Comparison of ENCODE assay signal across 8 cellular contexts in the genomic region with DNA sequence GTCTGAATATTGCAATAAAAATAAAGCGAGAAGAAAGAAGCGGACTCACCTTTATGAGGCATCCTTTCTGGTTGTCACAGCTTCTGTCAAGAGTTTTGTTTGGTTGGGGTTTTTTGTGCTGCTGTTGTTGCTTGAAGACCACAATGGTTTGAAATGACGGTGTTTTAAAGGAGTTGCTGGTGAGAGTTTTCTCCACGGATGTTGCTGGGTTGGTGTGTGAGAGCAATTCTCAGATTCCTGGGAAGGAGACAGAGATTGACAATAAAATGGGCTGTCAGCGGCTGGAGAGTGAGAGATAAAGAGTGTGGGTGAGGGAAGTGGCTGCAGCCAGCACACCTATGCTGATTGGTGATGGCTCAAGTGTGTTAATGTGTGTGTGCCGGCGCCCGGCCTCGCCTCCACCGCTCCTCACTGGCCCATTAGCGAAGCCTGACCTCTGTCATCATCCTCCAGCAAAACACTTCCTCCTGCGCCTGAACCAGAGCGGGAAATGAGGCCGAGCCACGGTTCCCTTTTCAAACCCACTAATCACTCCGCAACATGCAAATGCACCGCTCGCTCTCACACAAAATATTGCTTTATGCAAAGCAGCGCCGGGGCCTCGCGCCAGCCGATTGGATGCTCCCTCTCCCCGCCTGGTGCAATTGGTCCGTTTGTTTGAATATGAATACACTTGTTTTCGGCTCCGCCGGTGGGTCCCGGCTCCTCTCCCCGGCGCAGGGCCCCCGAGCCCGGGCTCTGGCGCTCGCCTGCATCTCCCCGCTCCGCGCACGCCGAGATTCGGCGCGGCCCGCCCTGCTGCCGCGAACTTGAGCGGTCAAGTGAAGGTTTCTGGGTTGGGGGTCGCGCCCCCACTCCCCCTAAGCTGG. TPM values are rescaled to one million over a fixed set of nuclear protein-coding genes. Genes with fewer than 3 reads are reported as not detected.
A peak's percentile ranks its signal among the peaks of the same experiment; 100 is the strongest.
DNase-seq lines count a peak whose midpoint lies in the region; ATAC-seq and TF ChIP-seq lines count a peak whose summit lies in the region.

A gene (minus strand): TSS at position 544 of the 869 bp plus-strand sequence. CDS start 4,911 bp downstream, outside the sequence.

- peak within 1 kb of the TSS; percentile 93 for H2AFZ ChIP-seq in HCT116 (ENCODE audit: low read depth, low read length, poor library complexity, severe bottlenecking)
- H2AFZ ChIP-seq in MM.1S (ENCODE audit: low read length), result no peak within 1 kb of the TSS

- intact Hi-C loops in HCT116 (cut with micrococcal nuclease), result no loop called here
- intact Hi-C loops in right lobe of liver (cut with DNase I), result no loop called here

- peak within 1 kb of the TSS; percentile 55 for H3K27ac Mint-ChIP-seq in stimulated activated naive CD8-positive, alpha-beta T cell treated with anti-CD3 and anti-CD28 coated beads, Interleukin-15, Interleukin-2, amounts not matched to agents 100 ng/mL and 50 ng/mL, for 24 hours

- H3K36me3 ChIP-seq in HCT116 (ENCODE audit: control insufficient read depth in 1 of 2, insufficient read depth in 2 of 2, low read length in 2 of 2) (no peaks in the 10 kb centered on the region), MM.1S (replicated peaks; ENCODE audit: insufficient read depth, low read length) (no peaks in the 10 kb centered on the region), right lobe of liver (no peaks in the 10 kb centered on the region)

- peaks cover 4% of the 10 kb centered on the region for H3K36me3 Mint-ChIP-seq in stimulated activated naive CD8-positive, alpha-beta T cell treated with anti-CD3 and anti-CD28 coated beads, Interleukin-15, Interleukin-2, amounts not matched to agents 100 ng/mL and 50 ng/mL, for 24 hours (ENCODE audit: low read depth)

- DNase-seq in NCI-H2107 treated with DMSO at 0.1 percent for 48 hours (lab: John Stamatoyannopoulos, UW; ENCODE audit: unreplicated experiment), result peak; percentile 17
- DNase-seq in NCI-H2107 (lab: John Stamatoyannopoulos, UW), result no peak
- peak; percentile 21 for DNase-seq in HCT116 (ENCODE audit: low read depth, low spot score)
- peak; percentile 3 for DNase-seq in MM.1S
- DNase-seq in SKM-1 (lab: John Stamatoyannopoulos, UW; ENCODE audit: unreplicated experiment), result peak; percentile 90
- DNase-seq in coronary artery (ENCODE audit: low spot score), result no peak
- no peak for DNase-seq in right lobe of liver

- peaks cover 49% of the 10 kb centered on the region for H3K4me1 Mint-ChIP-seq in stimulated activated naive CD8-positive, alpha-beta T cell treated with anti-CD3 and anti-CD28 coated beads, Interleukin-15, Interleukin-2, amounts not matched to agents 100 ng/mL and 50 ng/mL, for 24 hours (ENCODE audit: low read depth)

- peaks cover 0 to 16% of the 10 kb centered on the region in 2 experiments; a peak in 2 of 4 replicates for H3K4me1 ChIP-seq in HCT116 (ENCODE audit: control insufficient read depth in 1 of 2, insufficient read depth in 2 of 2, low read length in 2 of 2)
- no peaks in the 10 kb centered on the region for H3K4me1 ChIP-seq in MM.1S (ENCODE audit: low read length)
- H3K4me1 ChIP-seq in right lobe of liver, result peaks cover 0 to 38% (median 18%) of the 10 kb centered on the region in 4 donors

- peaks cover 78% of the 10 kb centered on the region for H3K27me3 Mint-ChIP-seq in stimulated activated naive CD8-positive, alpha-beta T cell treated with anti-CD3 and anti-CD28 coated beads, Interleukin-15, Interleukin-2, amounts not matched to agents 100 ng/mL and 50 ng/mL, for 24 hours

- H3K4me3 ChIP-seq in HCT116 (replicated peaks in 1 of 2; ENCODE audit: low read depth in 1 of 2, low read length in 2 of 2) (peak within 1 kb of the TSS; percentile 57 to 78), MM.1S (ENCODE audit: low read length) (no peak within 1 kb of the TSS), coronary artery (peak within 1 kb of the TSS; percentile 73), right lobe of liver (peak within 1 kb of the TSS; percentile 5 to 42 (median 33))

- peak; percentile 75 for ATAC-seq in HCT116
- ATAC-seq in right lobe of liver, result peak in 3 of 4 donors; percentile 12 to 58 (median 20)

- no peaks in the 10 kb centered on the region for H3K9me3 Mint-ChIP-seq in stimulated activated naive CD8-positive, alpha-beta T cell treated with anti-CD3 and anti-CD28 coated beads, Interleukin-15, Interleukin-2, amounts not matched to agents 100 ng/mL and 50 ng/mL, for 24 hours

- TF ChIP-seq RAD21 in HCT116 (IDR thresholded peaks at IDR 0.05; ENCODE audit: low read depth), result no peak

- BruUV-seq in HCT116 (replicated peaks; lab: Mats Ljungman, UMichigan), result no TSS peak

- RAD21 ChIA-PET in HCT116 (lab: Charles Lee; ENCODE audit: low non-redundant PET in 1 of 2, low total read pairs in 2 of 2, uncharacterized antibody in 2 of 2, unreplicated experiment in 2 of 2), result no interaction called here

- no peak for TF ChIP-seq CTCF in HCT116 (IDR thresholded peaks at IDR 0.05 in 2 of 3, conservative IDR thresholded peaks at IDR 0.05 in 1 of 3; ENCODE audit: borderline replicate concordance in 1 of 3, insufficient read depth in 1 of 3, low read depth in 2 of 3, low read length in 2 of 3)
- TF ChIP-seq CTCF in MM.1S (IDR thresholded peaks at IDR 0.05; ENCODE audit: low read length), result no peak
- no peak for TF ChIP-seq CTCF in coronary artery (IDR thresholded peaks at IDR 0.05)
- no peak for TF ChIP-seq CTCF in right lobe of liver (IDR thresholded peaks at IDR 0.05)

- H3K79me2 ChIP-seq in HCT116 (ENCODE audit: insufficient read depth, low read length), result no peaks in the 10 kb centered on the region
- H3K79me2 ChIP-seq in MM.1S (ENCODE audit: low read length), result no peaks in the 10 kb centered on the region

- H3F3A ChIP-seq in MM.1S (ENCODE audit: insufficient read depth, low read length), result no peaks in the 10 kb centered on the region

- H3K27ac ChIP-seq in HCT116 (ENCODE audit: low read depth, low read length) (peak within 1 kb of the TSS; percentile 22; the same call in 1 of the 2 replicates), MM.1S (ENCODE audit: low read length) (no peak within 1 kb of the TSS), coronary artery (no peak within 1 kb of the TSS), right lobe of liver (no peak within 1 kb of the TSS)

- H3K9me3 ChIP-seq in HCT116 (ENCODE audit: control insufficient read depth in 1 of 2, insufficient read depth in 1 of 2, low read depth in 1 of 2, low read length in 2 of 2) (no peaks in the 10 kb centered on the region), MM.1S (replicated peaks; ENCODE audit: insufficient read depth, low read length) (no peaks in the 10 kb centered on the region), right lobe of liver (no peaks in the 10 kb centered on the region)

- H3K9ac ChIP-seq in HCT116 (ENCODE audit: low read length), result peak within 1 kb of the TSS; percentile 60
- no peak within 1 kb of the TSS for H3K9ac ChIP-seq in MM.1S (ENCODE audit: low read length)

- WGBS in right lobe of liver (ENCODE audit: insufficient coverage, low coverage, low lambda C conversion rate, missing lambda C conversion rate), result 2% methylated on average over 9 of the region's 49 CpGs

- no peaks in the 10 kb centered on the region for H3K27me3 ChIP-seq in HCT116 (ENCODE audit: insufficient read depth, low read length)
- H3K27me3 ChIP-seq in MM.1S (replicated peaks; ENCODE audit: insufficient read depth, low read length), result peaks cover 87% of the 10 kb centered on the region
- H3K27me3 ChIP-seq in right lobe of liver, result peaks cover 46 to 69% of the 10 kb centered on the region in 2 donors

- CTCF ChIA-PET in HCT116 (lab: Charles Lee), result no interaction called here

- TF ChIP-seq POLR2A in HCT116 (IDR thresholded peaks at IDR 0.05; ENCODE audit: borderline replicate concordance, extremely low read depth, insufficient read depth, insufficient read length) (no peak), right lobe of liver (IDR thresholded peaks at IDR 0.05) (no peak)

- H3K4me2 ChIP-seq in HCT116 (ENCODE audit: low read length) (peak within 1 kb of the TSS; percentile 87), MM.1S (ENCODE audit: low read depth, low read length) (peak within 1 kb of the TSS; percentile 32; the same call in 1 of the 2 replicates)

- POLR2A ChIA-PET in HCT116 (lab: Charles Lee), result no interaction called here

- H3K9me2 ChIP-seq in HCT116 (ENCODE audit: insufficient read depth), result no peaks in the 10 kb centered on the region
- no peaks in the 10 kb centered on the region for H3K9me2 ChIP-seq in MM.1S (replicated peaks; ENCODE audit: insufficient read depth, low read length)

- H4K20me1 ChIP-seq in HCT116 (ENCODE audit: insufficient read depth) (no peaks in the 10 kb centered on the region), MM.1S (ENCODE audit: insufficient read depth, low read length) (no peaks in the 10 kb centered on the region)

- peak within 1 kb of the TSS; percentile 78 for H3K4me3 Mint-ChIP-seq in stimulated activated naive CD8-positive, alpha-beta T cell treated with anti-CD3 and anti-CD28 coated beads, Interleukin-15, Interleukin-2, amounts not matched to agents 100 ng/mL and 50 ng/mL, for 24 hours

TF ChIP-seq in HCT116, 20 proteins besides CTCF, POLR2A, EP300 and RAD21:
- no peak for TF ChIP-seq ELF1 (IDR thresholded peaks at IDR 0.05; ENCODE audit: borderline replicate concordance, low read depth)
- TF ChIP-seq, protein P1, sequence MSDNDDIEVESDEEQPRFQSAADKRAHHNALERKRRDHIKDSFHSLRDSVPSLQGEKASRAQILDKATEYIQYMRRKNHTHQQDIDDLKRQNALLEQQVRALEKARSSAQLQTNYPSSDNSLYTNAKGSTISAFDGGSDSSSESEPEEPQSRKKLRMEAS (IDR thresholded peaks at IDR 0.05), result peak; percentile 18; the same call in 1 of the 2 replicates

RNA-seq across cellular contexts. Expression of the gene that starts here (rescaled TPM):
- total RNA-seq in HCT116 (2021; ENCODE audit: unreplicated experiment) (5.3 TPM), right lobe of liver (not detected)
- polyA plus RNA-seq in HCT116 (2012), result 2.6 and 2.8 TPM in 2 replicates

Comparison
In these comparisons a context has a peak if more than half of its experiments do, and no peak if none do; other contexts are left out.
1. DNase-seq: peak in NCI-H2107 treated with DMSO at 0.1 percent for 48 hours (single experiment), HCT116 (single experiment), MM.1S (single experiment) and SKM-1 (single experiment); none in NCI-H2107 (single experiment), coronary artery (single experiment) and right lobe of liver (0 of 3).
2. Peak in ATAC-seq and H3K4me3 ChIP-seq in right lobe of liver; RNA of the gene not detected or under 1 TPM.